21 cellular contexts compared by ENCODE assay signal in genomic region chr18:48142353-48142752, GRCh38.
"Had no signal": no experiment of that assay in that cellular context is flagged by ENCODE, and none has a peak within 500 bp of the region (broad histone marks: within the 10 kb centered on the region; RNA-seq: fewer than 3 reads in every experiment).

No MANE protein-coding gene starts in this region.

- H3K36me3 ChIP-seq: gastroesophageal sphincter, heart left ventricle, vagina had no signal

- H3K27me3 ChIP-seq: gastroesophageal sphincter, vagina had no signal

- H3K27ac Mint-ChIP-seq: mesothelial cell of epicardium, T-helper 17 cell had no signal

- H3K36me3 Mint-ChIP-seq: mesothelial cell of epicardium had no signal

- ATAC-seq: esophagus mucosa, gastroesophageal sphincter, heart left ventricle, left lobe of liver, T-helper 17 cell had no signal

- H3K9me3 ChIP-seq: gastroesophageal sphincter, heart left ventricle, psoas muscle, vagina had no signal

- H3K4me3 Mint-ChIP-seq: activated T-cell treated with anti-CD3 and anti-CD28 coated beads, Interleukin-2, amount 50 U/mL, for 4 hours; mesothelial cell of epicardium; neural crest cell; T-helper 17 cell had no signal

- H3K4me3 ChIP-seq: gastroesophageal sphincter, heart left ventricle, lung, psoas muscle, vagina had no signal

- H3K27ac ChIP-seq: gastroesophageal sphincter, heart left ventricle, psoas muscle, vagina, VCaP had no signal

- DNase-seq: activated CD4-positive, alpha-beta T cell treated with anti-CD3 and anti-CD28 coated beads, Interleukin-2, amount 50 U/mL, for 1 hour; activated CD4-positive, CD25-positive, alpha-beta regulatory T cell treated with anti-CD3 and anti-CD28 coated beads, Interleukin-2, amount 50 U/mL, for 72 hours; activated CD8-positive, alpha-beta memory T cell treated with anti-CD3 and anti-CD28 coated beads, Interleukin-2, amount 50 U/mL, for 4 hours; activated effector memory CD4-positive, alpha-beta T cell treated with Interleukin-2 at 50 U/mL for 16 hours; activated naive CD4-positive, alpha-beta T cell treated with anti-CD3 and anti-CD28 coated beads, Interleukin-2, amount 50 U/mL, for 16 hours; activated T-cell treated with anti-CD3 and anti-CD28 coated beads, Interleukin-2, amount 50 U/mL, for 4 hours; cortex of kidney; heart left ventricle; kidney; psoas muscle; right cardiac atrium; stimulated activated CD4-positive, alpha-beta T cell treated with anti-CD3 and anti-CD28 coated beads, Interleukin-4, amount 100 ng/mL, for 1 hour; T-helper 17 cell had no signal

- H3K9me3 Mint-ChIP-seq: activated T-cell treated with anti-CD3 and anti-CD28 coated beads, Interleukin-2, amount 50 U/mL, for 4 hours; mesothelial cell of epicardium; neural crest cell had no signal
